ENCODE assay signal across 1 cellular context in the genomic region with DNA sequence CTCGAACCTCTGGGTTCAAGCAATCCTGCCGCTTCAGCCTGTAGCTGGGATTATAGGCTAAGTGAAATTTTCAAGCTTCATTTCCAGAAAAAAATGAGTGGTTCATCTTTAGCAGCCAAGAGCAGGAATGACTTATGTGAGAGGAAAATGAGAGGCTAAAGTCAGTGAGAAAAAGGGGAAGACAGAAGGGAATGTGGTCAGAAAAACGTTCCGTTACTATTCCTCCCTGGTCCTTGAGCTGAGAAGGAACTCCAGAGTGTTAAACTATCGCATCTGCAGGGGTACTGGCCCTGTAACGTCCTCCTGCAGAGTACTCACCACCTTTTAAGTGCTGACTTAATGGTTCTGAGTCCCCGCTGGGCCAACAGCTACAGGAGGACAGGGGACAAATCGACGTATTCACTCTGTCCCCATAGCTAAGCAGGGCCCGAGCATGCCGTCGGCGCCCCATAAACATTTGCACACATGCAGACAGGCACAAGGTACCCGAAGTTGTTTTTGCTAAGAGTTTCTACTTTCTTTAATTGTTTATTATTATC.
TF ChIP-seq lines count a peak whose summit lies in the region.

No MANE protein-coding gene starts in this region.

TF ChIP-seq in GM12878, 131 proteins besides CTCF, POLR2A, EP300 and RAD21 (continued from another document):
- no peak for TF ChIP-seq TCF7 (IDR thresholded peaks at IDR 0.05; ENCODE audit: borderline replicate concordance)
- TF ChIP-seq, protein P1, sequence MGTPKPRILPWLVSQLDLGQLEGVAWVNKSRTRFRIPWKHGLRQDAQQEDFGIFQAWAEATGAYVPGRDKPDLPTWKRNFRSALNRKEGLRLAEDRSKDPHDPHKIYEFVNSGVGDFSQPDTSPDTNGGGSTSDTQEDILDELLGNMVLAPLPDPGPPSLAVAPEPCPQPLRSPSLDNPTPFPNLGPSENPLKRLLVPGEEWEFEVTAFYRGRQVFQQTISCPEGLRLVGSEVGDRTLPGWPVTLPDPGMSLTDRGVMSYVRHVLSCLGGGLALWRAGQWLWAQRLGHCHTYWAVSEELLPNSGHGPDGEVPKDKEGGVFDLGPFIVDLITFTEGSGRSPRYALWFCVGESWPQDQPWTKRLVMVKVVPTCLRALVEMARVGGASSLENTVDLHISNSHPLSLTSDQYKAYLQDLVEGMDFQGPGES (IDR thresholded peaks at IDR 0.05), result no peak
- TF ChIP-seq, protein P2, sequence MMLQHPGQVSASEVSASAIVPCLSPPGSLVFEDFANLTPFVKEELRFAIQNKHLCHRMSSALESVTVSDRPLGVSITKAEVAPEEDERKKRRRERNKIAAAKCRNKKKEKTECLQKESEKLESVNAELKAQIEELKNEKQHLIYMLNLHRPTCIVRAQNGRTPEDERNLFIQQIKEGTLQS (IDR thresholded peaks at IDR 0.05; ENCODE audit: borderline replicate concordance, extremely low read depth, low read depth, low read length), result no peak
- TF ChIP-seq GABPA (IDR thresholded peaks at IDR 0.05; ENCODE audit: low read depth), result no peak
- TF ChIP-seq, protein P3, sequence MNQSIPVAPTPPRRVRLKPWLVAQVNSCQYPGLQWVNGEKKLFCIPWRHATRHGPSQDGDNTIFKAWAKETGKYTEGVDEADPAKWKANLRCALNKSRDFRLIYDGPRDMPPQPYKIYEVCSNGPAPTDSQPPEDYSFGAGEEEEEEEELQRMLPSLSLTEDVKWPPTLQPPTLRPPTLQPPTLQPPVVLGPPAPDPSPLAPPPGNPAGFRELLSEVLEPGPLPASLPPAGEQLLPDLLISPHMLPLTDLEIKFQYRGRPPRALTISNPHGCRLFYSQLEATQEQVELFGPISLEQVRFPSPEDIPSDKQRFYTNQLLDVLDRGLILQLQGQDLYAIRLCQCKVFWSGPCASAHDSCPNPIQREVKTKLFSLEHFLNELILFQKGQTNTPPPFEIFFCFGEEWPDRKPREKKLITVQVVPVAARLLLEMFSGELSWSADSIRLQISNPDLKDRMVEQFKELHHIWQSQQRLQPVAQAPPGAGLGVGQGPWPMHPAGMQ (IDR thresholded peaks at IDR 0.05; ENCODE audit: borderline replicate concordance), result no peak
- no peak for TF ChIP-seq RAD51 (IDR thresholded peaks at IDR 0.05)
- TF ChIP-seq POU2F2 (IDR thresholded peaks at IDR 0.05; ENCODE audit: borderline replicate concordance, low read depth, low read length), result no peak
- TF ChIP-seq ETV6 (conservative IDR thresholded peaks at IDR 0.05 in 1 of 2, IDR thresholded peaks at IDR 0.05 in 1 of 2; ENCODE audit: borderline replicate concordance in 1 of 2, low read depth in 1 of 2), result no peak
